1 cellular context compared by ENCODE assay signal in the genomic region with DNA sequence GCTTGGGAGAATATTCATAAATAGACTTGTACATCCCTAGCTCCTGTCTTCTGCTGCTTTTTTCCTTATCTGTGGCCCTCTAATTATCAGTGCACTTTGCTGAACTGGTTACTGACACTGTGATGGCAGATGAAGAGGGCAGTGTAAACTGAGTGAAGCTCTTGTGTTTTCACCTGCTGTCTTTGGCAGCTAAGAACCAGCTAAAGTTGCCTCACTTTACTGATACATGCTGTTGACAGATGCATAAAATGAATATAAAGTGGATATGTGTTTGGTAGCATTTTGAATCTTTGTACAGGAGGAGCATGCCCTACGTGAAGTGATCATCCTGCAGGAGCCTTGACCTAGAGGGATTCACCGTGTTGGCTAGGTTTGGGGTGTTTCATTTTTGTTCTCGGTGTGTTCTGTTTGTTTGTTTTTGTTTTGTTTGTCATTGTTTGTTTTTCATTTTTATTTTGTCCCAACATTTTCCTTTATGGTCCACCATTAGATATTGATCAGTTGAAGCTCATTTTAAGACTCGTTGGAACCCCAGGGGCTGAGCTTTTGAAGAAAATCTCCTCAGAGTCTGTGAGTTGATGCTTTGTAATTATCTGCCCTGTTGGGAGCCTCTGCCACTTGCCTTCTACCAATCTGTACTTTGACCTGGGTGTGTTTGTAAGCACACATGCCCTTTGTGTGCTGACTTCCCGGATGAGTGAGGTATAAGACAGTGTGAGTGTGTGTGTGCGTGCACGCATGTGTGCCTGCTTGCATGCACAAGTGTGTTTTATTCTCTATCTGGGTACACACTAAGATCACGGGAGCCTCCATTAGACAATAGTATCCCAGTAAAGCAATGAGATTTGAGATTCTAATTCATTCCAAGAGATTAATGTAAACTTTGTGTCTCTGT.
TF ChIP-seq lines count a peak whose summit lies in the region.

No MANE protein-coding gene starts in this region.

TF ChIP-seq in HepG2, 621 proteins besides CTCF, POLR2A, EP300 and RAD21 (continued from another document and continues in another):
- TF ChIP-seq MLLT10 (CRISPR knock-in tag; IDR thresholded peaks at IDR 0.05) (no peak), GZF1 (CRISPR knock-in tag; IDR thresholded peaks at IDR 0.05) (no peak), CEBPG (CRISPR knock-in tag; IDR thresholded peaks at IDR 0.05) (peak; percentile 63), IKZF5 (CRISPR knock-in tag; IDR thresholded peaks at IDR 0.05) (peak; percentile 99), MXI1 (IDR thresholded peaks at IDR 0.05; ENCODE audit: borderline replicate concordance, low read depth, low read length) (peak; percentile 93; the same call in 2 of the 3 replicates), ZNF496 (CRISPR knock-in tag; IDR thresholded peaks at IDR 0.05; ENCODE audit: insufficient replicate concordance) (no peak), ZNF891 (CRISPR knock-in tag; IDR thresholded peaks at IDR 0.05) (no peak), MTF1 (CRISPR knock-in tag; IDR thresholded peaks at IDR 0.05) (no peak), REL (CRISPR knock-in tag; conservative IDR thresholded peaks at IDR 0.05) (peak; percentile 47; the same call in 1 of the 2 replicates), ZNF143 (CRISPR knock-in tag; IDR thresholded peaks at IDR 0.05) (no peak), ZSCAN25 (CRISPR knock-in tag; IDR thresholded peaks at IDR 0.05) (peak; percentile 53; the same call in 1 of the 2 replicates), SPEN (CRISPR knock-in tag; IDR thresholded peaks at IDR 0.05; ENCODE audit: low read depth) (peak; percentile 85), ZNF572 (CRISPR knock-in tag; IDR thresholded peaks at IDR 0.05) (no peak), ZBTB43 (CRISPR knock-in tag; conservative IDR thresholded peaks at IDR 0.05) (peak; percentile 100), MEIS2 (CRISPR knock-in tag; IDR thresholded peaks at IDR 0.05) (peak; percentile 54; the same call in 1 of the 2 replicates), ZNF263 (CRISPR knock-in tag; IDR thresholded peaks at IDR 0.05) (no peak), RBM39 (IDR thresholded peaks at IDR 0.05; ENCODE audit: low read depth, low read length, poor library complexity, severe bottlenecking) (no peak), TERF1 (CRISPR knock-in tag; IDR thresholded peaks at IDR 0.05) (no peak), ATF7 (IDR thresholded peaks at IDR 0.05) (no peak), ATF7 (CRISPR knock-in tag; IDR thresholded peaks at IDR 0.05) (no peak), TAF15 (IDR thresholded peaks at IDR 0.05; ENCODE audit: low read depth, low read length, poor library complexity, severe bottlenecking) (no peak), HOXD1 (CRISPR knock-in tag; IDR thresholded peaks at IDR 0.05) (no peak), ETS1 (CRISPR knock-in tag; IDR thresholded peaks at IDR 0.05) (no peak), PHF5A (CRISPR knock-in tag; IDR thresholded peaks at IDR 0.05; ENCODE audit: low read depth, unreplicated experiment) (peak; percentile 91), ZSCAN12 (CRISPR knock-in tag; IDR thresholded peaks at IDR 0.05) (no peak), CREBL2 (CRISPR knock-in tag; IDR thresholded peaks at IDR 0.05; ENCODE audit: borderline replicate concordance) (no peak), SP2 (CRISPR knock-in tag; IDR thresholded peaks at IDR 0.05) (no peak), ZNF569 (CRISPR knock-in tag; IDR thresholded peaks at IDR 0.05; ENCODE audit: borderline replicate concordance) (no peak), U2AF1 (optimal IDR thresholded peaks at IDR 0.05; ENCODE audit: low read depth, low read length) (peak; percentile 37), ZNF383 (CRISPR knock-in tag; IDR thresholded peaks at IDR 0.05; ENCODE audit: borderline replicate concordance) (no peak), SUZ12 (IDR thresholded peaks at IDR 0.05; ENCODE audit: low read depth, low read length) (no peak), MIXL1 (CRISPR knock-in tag; IDR thresholded peaks at IDR 0.05) (peak; percentile 99), PBX2 (CRISPR knock-in tag; IDR thresholded peaks at IDR 0.05) (no peak), ZBTB20 (CRISPR knock-in tag; IDR thresholded peaks at IDR 0.05; ENCODE audit: borderline replicate concordance, low read depth) (peak; percentile 95), MATR3 (CRISPR knock-in tag; IDR thresholded peaks at IDR 0.05) (no peak), ZNF17 (CRISPR knock-in tag; IDR thresholded peaks at IDR 0.05) (no peak), RORA (CRISPR knock-in tag; IDR thresholded peaks at IDR 0.05) (no peak), TP53 (CRISPR knock-in tag; conservative IDR thresholded peaks at IDR 0.05) (no peak; the same call in 1 of the 2 replicates), ZNF646 (CRISPR knock-in tag; IDR thresholded peaks at IDR 0.05) (peak; percentile 95), HNRNPK (IDR thresholded peaks at IDR 0.05; ENCODE audit: low read depth, low read length, poor library complexity, severe bottlenecking) (no peak), GFI1 (CRISPR knock-in tag; IDR thresholded peaks at IDR 0.05; ENCODE audit: borderline replicate concordance) (peak; percentile 75)
- TF ChIP-seq, protein P1, sequence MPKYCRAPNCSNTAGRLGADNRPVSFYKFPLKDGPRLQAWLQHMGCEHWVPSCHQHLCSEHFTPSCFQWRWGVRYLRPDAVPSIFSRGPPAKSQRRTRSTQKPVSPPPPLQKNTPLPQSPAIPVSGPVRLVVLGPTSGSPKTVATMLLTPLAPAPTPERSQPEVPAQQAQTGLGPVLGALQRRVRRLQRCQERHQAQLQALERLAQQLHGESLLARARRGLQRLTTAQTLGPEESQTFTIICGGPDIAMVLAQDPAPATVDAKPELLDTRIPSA (CRISPR knock-in tag; IDR thresholded peaks at IDR 0.05; ENCODE audit: borderline replicate concordance) = no peak
- TF ChIP-seq, protein P2, sequence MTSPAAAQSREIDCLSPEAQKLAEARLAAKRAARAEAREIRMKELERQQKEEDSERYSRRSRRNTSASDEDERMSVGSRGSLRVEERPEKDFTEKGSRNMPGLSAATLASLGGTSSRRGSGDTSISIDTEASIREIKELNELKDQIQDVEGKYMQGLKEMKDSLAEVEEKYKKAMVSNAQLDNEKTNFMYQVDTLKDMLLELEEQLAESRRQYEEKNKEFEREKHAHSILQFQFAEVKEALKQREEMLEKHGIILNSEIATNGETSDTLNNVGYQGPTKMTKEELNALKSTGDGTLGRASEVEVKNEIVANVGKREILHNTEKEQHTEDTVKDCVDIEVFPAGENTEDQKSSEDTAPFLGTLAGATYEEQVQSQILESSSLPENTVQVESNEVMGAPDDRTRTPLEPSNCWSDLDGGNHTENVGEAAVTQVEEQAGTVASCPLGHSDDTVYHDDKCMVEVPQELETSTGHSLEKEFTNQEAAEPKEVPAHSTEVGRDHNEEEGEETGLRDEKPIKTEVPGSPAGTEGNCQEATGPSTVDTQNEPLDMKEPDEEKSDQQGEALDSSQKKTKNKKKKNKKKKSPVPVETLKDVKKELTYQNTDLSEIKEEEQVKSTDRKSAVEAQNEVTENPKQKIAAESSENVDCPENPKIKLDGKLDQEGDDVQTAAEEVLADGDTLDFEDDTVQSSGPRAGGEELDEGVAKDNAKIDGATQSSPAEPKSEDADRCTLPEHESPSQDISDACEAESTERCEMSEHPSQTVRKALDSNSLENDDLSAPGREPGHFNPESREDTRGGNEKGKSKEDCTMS (CRISPR knock-in tag; conservative IDR thresholded peaks at IDR 0.05) = no peak
- TF ChIP-seq, protein P3, sequence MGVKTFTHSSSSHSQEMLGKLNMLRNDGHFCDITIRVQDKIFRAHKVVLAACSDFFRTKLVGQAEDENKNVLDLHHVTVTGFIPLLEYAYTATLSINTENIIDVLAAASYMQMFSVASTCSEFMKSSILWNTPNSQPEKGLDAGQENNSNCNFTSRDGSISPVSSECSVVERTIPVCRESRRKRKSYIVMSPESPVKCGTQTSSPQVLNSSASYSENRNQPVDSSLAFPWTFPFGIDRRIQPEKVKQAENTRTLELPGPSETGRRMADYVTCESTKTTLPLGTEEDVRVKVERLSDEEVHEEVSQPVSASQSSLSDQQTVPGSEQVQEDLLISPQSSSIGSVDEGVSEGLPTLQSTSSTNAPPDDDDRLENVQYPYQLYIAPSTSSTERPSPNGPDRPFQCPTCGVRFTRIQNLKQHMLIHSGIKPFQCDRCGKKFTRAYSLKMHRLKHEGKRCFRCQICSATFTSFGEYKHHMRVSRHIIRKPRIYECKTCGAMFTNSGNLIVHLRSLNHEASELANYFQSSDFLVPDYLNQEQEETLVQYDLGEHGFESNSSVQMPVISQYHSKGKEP (CRISPR knock-in tag; IDR thresholded peaks at IDR 0.05) = no peak; the same call in 1 of the 2 replicates
